1 cellular context compared by ENCODE assay signal in the genomic region with DNA sequence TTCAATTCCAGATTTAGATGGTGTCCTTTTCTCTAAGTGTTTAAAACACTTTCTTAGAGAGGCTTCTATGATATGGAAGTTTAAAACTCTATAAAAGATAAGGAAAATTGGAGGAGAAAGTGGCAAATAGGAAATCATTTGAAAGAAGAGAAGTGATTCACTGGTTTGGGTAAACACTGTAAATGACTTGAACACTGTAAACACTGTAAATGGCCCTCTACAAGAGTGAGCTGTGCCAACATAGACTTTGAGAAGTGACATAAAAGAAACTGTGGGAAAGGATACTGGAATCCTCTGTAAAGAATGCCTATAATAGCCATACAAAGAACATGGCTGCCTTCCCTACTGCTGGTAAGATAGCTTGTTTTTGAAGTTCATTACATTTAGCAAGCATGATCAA.
A peak's percentile ranks its signal among the peaks of the same experiment; 100 is the strongest.
TF ChIP-seq lines count a peak whose summit lies in the region.

No MANE protein-coding gene starts in this region.

TF ChIP-seq in HepG2, 621 proteins besides CTCF, POLR2A, EP300 and RAD21:
- TF ChIP-seq, protein P1, sequence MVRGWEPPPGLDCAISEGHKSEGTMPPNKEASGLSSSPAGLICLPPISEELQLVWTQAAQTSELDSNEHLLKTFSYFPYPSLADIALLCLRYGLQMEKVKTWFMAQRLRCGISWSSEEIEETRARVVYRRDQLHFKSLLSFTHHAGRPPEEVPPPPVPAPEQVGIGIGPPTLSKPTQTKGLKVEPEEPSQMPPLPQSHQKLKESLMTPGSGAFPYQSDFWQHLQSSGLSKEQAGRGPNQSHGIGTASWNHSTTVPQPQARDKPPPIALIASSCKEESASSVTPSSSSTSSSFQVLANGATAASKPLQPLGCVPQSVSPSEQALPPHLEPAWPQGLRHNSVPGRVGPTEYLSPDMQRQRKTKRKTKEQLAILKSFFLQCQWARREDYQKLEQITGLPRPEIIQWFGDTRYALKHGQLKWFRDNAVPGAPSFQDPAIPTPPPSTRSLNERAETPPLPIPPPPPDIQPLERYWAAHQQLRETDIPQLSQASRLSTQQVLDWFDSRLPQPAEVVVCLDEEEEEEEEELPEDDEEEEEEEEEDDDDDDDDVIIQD (CRISPR knock-in tag; IDR thresholded peaks at IDR 0.05; ENCODE audit: low read depth), result peak; percentile 43; the same call in 1 of the 2 replicates
- TF ChIP-seq HOXA5 (CRISPR knock-in tag; IDR thresholded peaks at IDR 0.05) (no peak), FOXP1 (IDR thresholded peaks at IDR 0.05) (no peak; the same call in 1 of the 2 replicates), FOXP1 (CRISPR knock-in tag; IDR thresholded peaks at IDR 0.05) (peak; percentile 60; the same call in 1 of the 2 replicates)
